ENCODE assay signal across 1 cellular context in the genomic region with DNA sequence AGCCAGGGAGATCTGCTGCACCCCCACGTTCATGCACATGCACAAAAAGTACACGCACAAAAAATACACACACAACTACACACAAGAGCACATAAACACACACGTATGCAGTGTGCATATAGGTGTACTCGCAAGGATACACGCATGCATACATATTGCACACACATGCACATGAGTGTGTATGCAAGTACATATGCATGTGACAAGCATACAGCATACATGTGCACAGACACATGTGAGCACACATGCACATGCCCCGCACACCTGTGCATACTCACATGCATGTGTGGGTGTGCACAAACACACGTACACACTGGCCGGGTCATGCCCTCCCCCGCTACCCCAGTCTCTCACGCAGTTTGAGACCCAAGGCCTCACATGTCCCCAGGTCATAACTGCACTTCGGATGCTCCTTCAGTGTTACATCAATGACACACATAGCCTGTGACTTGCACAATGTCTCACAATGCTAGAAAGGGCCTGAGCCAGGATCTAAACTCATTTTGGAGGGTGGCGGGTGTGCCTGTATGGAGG.
TF ChIP-seq lines count a peak whose summit lies in the region.

No MANE protein-coding gene starts in this region.

TF ChIP-seq in H1, 55 proteins besides CTCF, POLR2A, EP300 and RAD21:
- TF ChIP-seq CEBPB (IDR thresholded peaks at IDR 0.05; ENCODE audit: low read depth, low read length) (no peak), YY1 (IDR thresholded peaks at IDR 0.05; ENCODE audit: low read depth, low read length) (no peak), CTBP2 (IDR thresholded peaks at IDR 0.05; ENCODE audit: borderline replicate concordance, insufficient read depth, insufficient read length, low read length) (no peak), SIRT6 (IDR thresholded peaks at IDR 0.05; ENCODE audit: low read length) (no peak), TCF12 (IDR thresholded peaks at IDR 0.05; ENCODE audit: low read depth, low read length) (no peak), RFX5 (IDR thresholded peaks at IDR 0.05; ENCODE audit: borderline replicate concordance, low read depth, low read length) (no peak), RBBP5 (IDR thresholded peaks at IDR 0.05; ENCODE audit: borderline replicate concordance, low read depth, low read length) (no peak), JUND (IDR thresholded peaks at IDR 0.05; ENCODE audit: low read length) (no peak), TEAD4 (IDR thresholded peaks at IDR 0.05; ENCODE audit: low read depth, low read length) (no peak)
